Comparison of ENCODE assay signal across 2 cellular contexts in genomic region chr5:1472964-1473628, GRCh38.
TF ChIP-seq lines count a peak whose summit lies in the region.

No MANE protein-coding gene starts in this region.

TF ChIP-seq in WTC11, 78 proteins besides CTCF, POLR2A, EP300 and RAD21:
- TF ChIP-seq ZNF263 (CRISPR knock-in tag; IDR thresholded peaks at IDR 0.05; ENCODE audit: low read depth) (peak; percentile 84; the same call in 1 of the 2 replicates), OVOL2 (CRISPR knock-in tag; IDR thresholded peaks at IDR 0.05; ENCODE audit: borderline replicate concordance) (no peak), ERG (CRISPR knock-in tag; IDR thresholded peaks at IDR 0.05) (no peak), PRRX2 (CRISPR knock-in tag; IDR thresholded peaks at IDR 0.05) (no peak), CBFB (CRISPR knock-in tag; IDR thresholded peaks at IDR 0.05; ENCODE audit: low read depth) (no peak)
TF ChIP-seq in WTC11: peak in this region for 1.

TF ChIP-seq in HepG2, 621 proteins besides CTCF, POLR2A, EP300 and RAD21:
- peak; percentile 97 for TF ChIP-seq ZNF263 (CRISPR knock-in tag; IDR thresholded peaks at IDR 0.05)
- no peak for TF ChIP-seq YEATS2 (CRISPR knock-in tag; IDR thresholded peaks at IDR 0.05; ENCODE audit: borderline replicate concordance)
- 0 out of 2 replicates have a peak, but pooled peaks have one; percentile 20 for TF ChIP-seq ZNF788 (CRISPR knock-in tag; IDR thresholded peaks at IDR 0.05; ENCODE audit: borderline replicate concordance)
- TF ChIP-seq MTF1 (CRISPR knock-in tag; IDR thresholded peaks at IDR 0.05): no peak
- TF ChIP-seq RBM22 (optimal IDR thresholded peaks at IDR 0.05; ENCODE audit: low read length): peak; percentile 15
TF ChIP-seq in HepG2: peak in this region for 3.
